Comparison of ENCODE assay signal across 8 cellular contexts in genomic region chr3:57227930-57228733, GRCh38. TPM values are rescaled to one million over a fixed set of nuclear protein-coding genes. Genes with fewer than 3 reads are reported as not detected.
A peak's percentile ranks its signal among the peaks of the same experiment; 100 is the strongest.
DNase-seq lines count a peak whose midpoint lies in the region; ATAC-seq and TF ChIP-seq lines count a peak whose summit lies in the region.

No MANE protein-coding gene starts in this region.

- peak overlapping the region; percentile 79 for H2BK120ac ChIP-seq in mesenchymal stem cell (ENCODE audit: low read depth, low read length)

- WGBS in mesenchymal stem cell = under 1% methylated on average over 60 of the region's 70 CpGs

- no peaks in the 10 kb centered on the region for H3K9me3 Mint-ChIP-seq in endothelial cell (ENCODE audit: unreplicated experiment)

- H3K4me3 ChIP-seq in mesenchymal stem cell (ENCODE audit: insufficient read depth in 1 of 2, low read depth in 1 of 2, low read length in 2 of 2) = peak overlapping the region; percentile 98 to 99

- H3K9me3 ChIP-seq in mesenchymal stem cell (ENCODE audit: control insufficient read depth, low read length) = no peaks in the 10 kb centered on the region

- peak overlapping the region; percentile 88 for H3K4me2 ChIP-seq in mesenchymal stem cell (ENCODE audit: low read length, poor library complexity, severe bottlenecking)

- peak overlapping the region; percentile 87 for H4K8ac ChIP-seq in mesenchymal stem cell (ENCODE audit: low read length)

- H3K4me1 ChIP-seq in mesenchymal stem cell (ENCODE audit: control insufficient read depth, insufficient read depth, low read depth, low read length) = peaks cover 4% of the 10 kb centered on the region

- peak overlapping the region in 1 of 2 experiments; percentile 85 for H3K14ac ChIP-seq in mesenchymal stem cell (ENCODE audit: low read length in 2 of 2)

- peaks cover 3% of the 10 kb centered on the region for H3K27me3 Mint-ChIP-seq in endothelial cell (ENCODE audit: unreplicated experiment)

- no peak overlapping the region for H2AK5ac ChIP-seq in mesenchymal stem cell (ENCODE audit: low read length, severe bottlenecking)

- DNase-seq in NCI-H2081 (lab: John Stamatoyannopoulos, UW) (peak; percentile 35 to 45), NCI-H2081 treated with DMSO at 0.1 percent for 48 hours (lab: John Stamatoyannopoulos, UW) (no peak), NCI-H526 treated with DMSO at 0.1 percent for 48 hours (lab: John Stamatoyannopoulos, UW) (peak; percentile 27), activated T-cell treated with anti-CD3 and anti-CD28 coated beads for 1 hour (ENCODE audit: low read depth) (peak; percentile 16), endothelial cell (ENCODE audit: low spot score) (peak; percentile 38), mesenchymal stem cell (peak; percentile 78)
- peak; percentile 6 to 9 for DNase-seq in stimulated activated CD8-positive, alpha-beta memory T cell treated with anti-CD3 and anti-CD28 coated beads, Interleukin-4, amount 100 ng/mL, for 1 hour (ENCODE audit: low read depth in 2 of 2, low spot score in 1 of 2)

- H3K27me3 ChIP-seq in mesenchymal stem cell (ENCODE audit: control insufficient read depth in 1 of 2, insufficient read depth in 1 of 2, low read length in 2 of 2) = no peaks in the 10 kb centered on the region

- peak overlapping the region; percentile 60 to 93 for H3K23ac ChIP-seq in mesenchymal stem cell (ENCODE audit: low read length in 2 of 2)

- peak overlapping the region; percentile 93 for H3K9ac ChIP-seq in mesenchymal stem cell (ENCODE audit: low read length)

- H3K4ac ChIP-seq in mesenchymal stem cell (ENCODE audit: low read depth in 1 of 2, low read length in 2 of 2) = peak overlapping the region; percentile 81 to 91

- no peak for TF ChIP-seq CTCF in endothelial cell (IDR thresholded peaks at IDR 0.05; ENCODE audit: unreplicated experiment)

- peak; percentile 42 for ATAC-seq in HG02678 (IDR thresholded peaks at IDR 0.05; ENCODE audit: unreplicated experiment)

- peaks cover 4% of the 10 kb centered on the region for H3K4me1 Mint-ChIP-seq in endothelial cell (ENCODE audit: unreplicated experiment)

- peak overlapping the region; percentile 75 for H4K91ac ChIP-seq in mesenchymal stem cell (ENCODE audit: low read length)

- peak overlapping the region; percentile 89 for H2BK15ac ChIP-seq in mesenchymal stem cell (ENCODE audit: low read depth, poor library complexity, severe bottlenecking)

- H2BK5ac ChIP-seq in mesenchymal stem cell (ENCODE audit: low read depth, low read length, poor library complexity, severe bottlenecking) = peak overlapping the region; percentile 35

- peak overlapping the region; percentile 94 for H3K4me3 Mint-ChIP-seq in endothelial cell (ENCODE audit: unreplicated experiment)

- H3K36me3 Mint-ChIP-seq in endothelial cell (ENCODE audit: low read depth, unreplicated experiment) = peaks cover 7% of the 10 kb centered on the region

- peak overlapping the region in 1 of 2 experiments; percentile 29 for H2BK12ac ChIP-seq in mesenchymal stem cell (ENCODE audit: low read length in 2 of 2)

- peaks cover 8% of the 10 kb centered on the region for H3K79me1 ChIP-seq in mesenchymal stem cell (replicated peaks; ENCODE audit: low read length, poor library complexity, severe bottlenecking)

- H3K36me3 ChIP-seq in mesenchymal stem cell (ENCODE audit: control insufficient read depth in 1 of 2, insufficient read depth in 2 of 2, low read depth in 1 of 2, low read length in 2 of 2) = no peaks in the 10 kb centered on the region

- H2AFZ ChIP-seq in mesenchymal stem cell (ENCODE audit: low read depth, low read length) = peak overlapping the region; percentile 94

- H3K27ac Mint-ChIP-seq in endothelial cell (ENCODE audit: unreplicated experiment) = no peak overlapping the region

- peak overlapping the region; percentile 93 to 98 for H3K18ac ChIP-seq in mesenchymal stem cell (ENCODE audit: low read depth in 1 of 2, low read length in 2 of 2)

- H3K27ac ChIP-seq in mesenchymal stem cell (ENCODE audit: low read length, poor library complexity, severe bottlenecking) = peak overlapping the region; percentile 53

RNA-seq across cellular contexts. Expression of gene APPL1, which starts 0.6 kb away (rescaled TPM):
- 25.9 TPM for total RNA-seq in endothelial cell (ENCODE audit: unreplicated experiment)
- 14.7 TPM for polyA plus RNA-seq in mesenchymal stem cell (2013, experiment 1 of 2)
- 15.8 TPM for polyA plus RNA-seq in mesenchymal stem cell (2013, experiment 2 of 2)

RNA-seq across cellular contexts. Expression of gene HESX1, which starts 28.4 kb away (rescaled TPM):
- 1.6 TPM for total RNA-seq in endothelial cell (ENCODE audit: unreplicated experiment)
- polyA plus RNA-seq in mesenchymal stem cell (2013, experiment 1 of 2) = 0.59 TPM
- 0.34 TPM for polyA plus RNA-seq in mesenchymal stem cell (2013, experiment 2 of 2)
